9 cellular contexts compared by ENCODE assay signal in genomic region chr10:103273026-103273425, GRCh38. TPM values are rescaled to one million over a fixed set of nuclear protein-coding genes. Genes with fewer than 3 reads are reported as not detected.
A peak's percentile ranks its signal among the peaks of the same experiment; 100 is the strongest.
DNase-seq lines count a peak whose midpoint lies in the region; ATAC-seq and TF ChIP-seq lines count a peak whose summit lies in the region.
"Had no signal": no experiment of that assay in that cellular context is flagged by ENCODE, and none has a peak within 500 bp of the region (broad histone marks: within the 10 kb centered on the region; RNA-seq: fewer than 3 reads in every experiment).

No MANE protein-coding gene starts in this region.

- TF ChIP-seq CTCF in choroid plexus epithelial cell (conservative IDR thresholded peaks at IDR 0.05; ENCODE audit: low read depth, low read length) (no peak), MM.1S (IDR thresholded peaks at IDR 0.05; ENCODE audit: low read length) (no peak)

- no peak overlapping the region for H3K4me3 Mint-ChIP-seq in activated T-cell treated with anti-CD3 and anti-CD28 coated beads, Interleukin-2, amount 50 U/mL, for 72 hours
- H3K4me3 Mint-ChIP-seq: activated naive CD8-positive, alpha-beta T cell had no signal

- ATAC-seq in activated T-cell treated with anti-CD3 and anti-CD28 coated beads, Interleukin-2, amount 50 U/mL, for 72 hours (replicated peaks in 1 of 2) = no peak
- no peak for ATAC-seq in GM19455 (IDR thresholded peaks at IDR 0.05; ENCODE audit: unreplicated experiment)

- peaks cover 37% of the 10 kb centered on the region for H3K27me3 Mint-ChIP-seq in activated T-cell treated with anti-CD3 and anti-CD28 coated beads, Interleukin-2, amount 50 U/mL, for 72 hours (ENCODE audit: low read depth)

- H3K27ac Mint-ChIP-seq in activated T-cell treated with anti-CD3 and anti-CD28 coated beads, Interleukin-2, amount 50 U/mL, for 72 hours = no peak overlapping the region
- H3K27ac Mint-ChIP-seq: activated naive CD8-positive, alpha-beta T cell had no signal

- H3K27ac ChIP-seq in MM.1S (ENCODE audit: low read length) = no peak overlapping the region

- H4K20me1 ChIP-seq in MM.1S (ENCODE audit: insufficient read depth, low read length) = no peaks in the 10 kb centered on the region

- no peaks in the 10 kb centered on the region for H3K9me3 ChIP-seq in MM.1S (replicated peaks; ENCODE audit: insufficient read depth, low read length)

- H3K4me3 ChIP-seq in choroid plexus epithelial cell (ENCODE audit: low read depth, low read length) = no peak overlapping the region
- no peak overlapping the region for H3K4me3 ChIP-seq in MM.1S (ENCODE audit: low read length)

- H3F3A ChIP-seq in MM.1S (ENCODE audit: insufficient read depth, low read length) = no peaks in the 10 kb centered on the region

- peaks cover 5% of the 10 kb centered on the region for H3K4me1 Mint-ChIP-seq in activated T-cell treated with anti-CD3 and anti-CD28 coated beads, Interleukin-2, amount 50 U/mL, for 72 hours (ENCODE audit: low read depth)

- no peaks in the 10 kb centered on the region for H3K9me2 ChIP-seq in MM.1S (replicated peaks; ENCODE audit: insufficient read depth, low read length)

- no peaks in the 10 kb centered on the region for H3K36me3 ChIP-seq in MM.1S (replicated peaks; ENCODE audit: insufficient read depth, low read length)

- no peaks in the 10 kb centered on the region for H3K79me2 ChIP-seq in MM.1S (ENCODE audit: low read length)

- no peak overlapping the region for H2AFZ ChIP-seq in MM.1S (ENCODE audit: low read length)

- no peak overlapping the region for H3K9ac ChIP-seq in MM.1S (ENCODE audit: low read length)

- H3K4me1 ChIP-seq in MM.1S (ENCODE audit: low read length) = no peaks in the 10 kb centered on the region

- no peaks in the 10 kb centered on the region for H3K9me3 Mint-ChIP-seq in activated T-cell treated with anti-CD3 and anti-CD28 coated beads, Interleukin-2, amount 50 U/mL, for 72 hours

- no peaks in the 10 kb centered on the region; the same call in 1 of the 2 replicates for H3K27me3 ChIP-seq in MM.1S (replicated peaks; ENCODE audit: insufficient read depth, low read length)

- no peaks in the 10 kb centered on the region for H3K36me3 Mint-ChIP-seq in activated T-cell treated with anti-CD3 and anti-CD28 coated beads, Interleukin-2, amount 50 U/mL, for 72 hours (ENCODE audit: insufficient read depth in 2 of 2)
- H3K36me3 Mint-ChIP-seq: activated naive CD8-positive, alpha-beta T cell had no signal

- no peak overlapping the region for H3K4me2 ChIP-seq in MM.1S (ENCODE audit: low read depth, low read length)

- DNase-seq in COLO829 (ENCODE audit: low spot score) = peak; percentile 76
- DNase-seq in MV-4-11 (lab: John Stamatoyannopoulos, UW) = peak; percentile 90
- peak; percentile 83 for DNase-seq in choroid plexus epithelial cell (ENCODE audit: low read depth)
- DNase-seq in middle frontal gyrus (ENCODE audit: extremely low spot score, low spot score) = peak; percentile 25
- DNase-seq in activated T-cell treated with anti-CD3 and anti-CD28 coated beads, Interleukin-2, amount 50 U/mL, for 72 hours = no peak
- no peak for DNase-seq in MM.1S
- no peak for DNase-seq in NCI-H1092 (lab: John Stamatoyannopoulos, UW)

RNA-seq across cellular contexts. Expression of gene INA, which starts 3.9 kb away (rescaled TPM):
- total RNA-seq in activated T-cell treated with anti-CD3 and anti-CD28 coated beads, Interleukin-2, amount 50 U/mL, for 72 hours = under 1 TPM; 0.23 to 0.46 TPM

RNA-seq across cellular contexts. Expression of gene RPEL1, which starts 27.3 kb away (rescaled TPM):
- under 1 TPM in 1 of 2 donors, not detected in 1; 0.12 TPM for total RNA-seq in activated T-cell treated with anti-CD3 and anti-CD28 coated beads, Interleukin-2, amount 50 U/mL, for 72 hours

Comparison
In these comparisons a context has a peak if more than half of its experiments do, and no peak if none do; other contexts are left out.
1. DNase-seq: peak in COLO829 (single experiment), MV-4-11 (single experiment), choroid plexus epithelial cell (single experiment) and middle frontal gyrus (single experiment); none in activated T-cell treated with anti-CD3 and anti-CD28 coated beads, Interleukin-2, amount 50 U/mL, for 72 hours (0 of 2), MM.1S (single experiment) and NCI-H1092 (single experiment).